In the genomic region with DNA sequence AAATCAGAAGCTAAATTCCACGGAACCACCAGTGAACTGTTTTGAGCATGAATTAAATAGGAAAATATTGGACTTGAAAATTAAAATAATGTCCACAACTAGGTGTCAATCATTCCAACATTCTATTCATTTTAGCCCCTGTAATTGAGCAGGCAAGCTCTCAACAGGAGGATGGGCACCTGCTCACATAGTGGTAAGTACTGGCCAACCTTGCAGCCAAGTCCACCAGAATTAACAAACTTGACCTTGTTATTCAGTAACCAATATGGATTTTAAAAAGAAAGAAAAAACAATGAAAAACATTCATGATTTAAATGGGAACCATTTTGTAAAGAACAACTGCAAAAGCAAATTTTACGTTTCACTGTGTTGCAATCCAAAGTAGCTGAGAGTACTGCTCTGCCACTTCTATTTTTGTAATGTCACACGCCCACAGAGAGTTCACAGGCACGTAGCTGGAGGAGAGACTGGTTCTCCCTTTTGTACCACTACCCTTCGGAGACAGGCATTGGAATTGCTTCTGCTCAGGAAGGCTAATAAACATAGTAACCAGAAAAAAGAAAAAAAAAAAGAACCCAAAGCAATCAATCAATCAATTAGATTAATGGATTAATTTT, we compare ENCODE assay signal across 12 cellular contexts.
DNase-seq lines count a peak whose midpoint lies in the region; ATAC-seq and TF ChIP-seq lines count a peak whose summit lies in the region.
"Had no signal": no experiment of that assay in that cellular context is flagged by ENCODE, and none has a peak within 500 bp of the region (broad histone marks: within the 10 kb centered on the region; RNA-seq: fewer than 3 reads in every experiment).

No MANE protein-coding gene starts in this region.

- H3K4me3 ChIP-seq in spleen: no peak overlapping the region

- no peaks in the 10 kb centered on the region for H3K9me3 ChIP-seq in spleen

- WGBS in spleen, 5 donors: 37 to 64% (median 52%) methylated on average over 5 of the region's 5 CpGs

- peaks cover 0 to 10% (median 0%) of the 10 kb centered on the region in 7 donors for H3K27me3 ChIP-seq in spleen (replicated peaks in 1 of 7)

- intact Hi-C loops in left ventricle myocardium superior (cut with micrococcal nuclease): no loop called here
- intact Hi-C loops in spleen (cut with DNase I; ENCODE audit: low total_unique reads): no loop called here

- no peak for TF ChIP-seq POLR2A in spleen (IDR thresholded peaks at IDR 0.05)

- no peaks in the 10 kb centered on the region for H3K36me3 ChIP-seq in spleen

- ATAC-seq in left ventricle myocardium superior (peak; percentile 98), GM18520 (IDR thresholded peaks at IDR 0.05; ENCODE audit: unreplicated experiment) (no peak)
- ATAC-seq: activated CD8-positive, alpha-beta memory T cell treated with anti-CD3 and anti-CD28 coated beads, Interleukin-2, amount 10 ng/mL, durations not matched to agents 7 days and 5 days had no signal

- in situ Hi-C loops in KBM-7 (cut with MboI; ENCODE audit: low pct_unique_long_range_greater_than_20kb, low sequenced_read_pairs): no loop called here

- H3K4me1 ChIP-seq in spleen: peaks cover 4 to 59% (median 22%) of the 10 kb centered on the region in 6 donors

- no peak for TF ChIP-seq CTCF in spleen (IDR thresholded peaks at IDR 0.05 in 8 of 11, conservative IDR thresholded peaks at IDR 0.05 in 3 of 11)

- DNase-seq in KBM-7 (peak; percentile 15), SIG-M5 treated with dmso at 0.1 percent for 504 hours (lab: John Stamatoyannopoulos, UW; ENCODE audit: unreplicated experiment) (peak; percentile 85), left ventricle myocardium superior (no peak), spleen (no peak), NCI-H2081 treated with DMSO at 0.1 percent for 48 hours (lab: John Stamatoyannopoulos, UW) (no peak), cerebellar nuclear complex (lab: John Stamatoyannopoulos, UW) (no peak)
- DNase-seq: activated CD4-positive, alpha-beta T cell treated with anti-CD3 and anti-CD28 coated beads for 1 hour; activated CD8-positive, alpha-beta memory T cell treated with anti-CD3 and anti-CD28 coated beads, Interleukin-2, amount 10 ng/mL, durations not matched to agents 7 days and 5 days; NCI-H1436 treated with DMSO at 0.1 percent for 48 hours; stimulated activated CD4-positive, alpha-beta T cell treated with anti-CD3 and anti-CD28 coated beads, Interleukin-2, amount 100 ng/mL, for 24 hours had no signal

- peak overlapping the region in 5 of 8 donors; percentile 26 to 83 (median 62) for H3K27ac ChIP-seq in spleen
- H3K27ac ChIP-seq: KMS-11 had no signal

Comparison
In these comparisons a context has a peak if more than half of its experiments do, and no peak if none do; other contexts are left out.
1. DNase-seq: peak in KBM-7 (single experiment) and SIG-M5 treated with dmso at 0.1 percent for 504 hours (single experiment); none in left ventricle myocardium superior (single experiment), spleen (single experiment), NCI-H2081 treated with DMSO at 0.1 percent for 48 hours (single experiment) and cerebellar nuclear complex (0 of 2).